Comparison of ENCODE assay signal across 8 cellular contexts in genomic region chr22:50628543-50629134, GRCh38. TPM values are rescaled to one million over a fixed set of nuclear protein-coding genes. Genes with fewer than 3 reads are reported as not detected.
DNase-seq lines count a peak whose midpoint lies in the region; ATAC-seq, FAIRE-seq and TF ChIP-seq lines count a peak whose summit lies in the region.

No MANE protein-coding gene starts in this region.

- H3K9me1 ChIP-seq in K562 (ENCODE audit: control insufficient read depth, insufficient read depth, low read length): no peaks in the 10 kb centered on the region

- CTCF ChIA-PET in K562 (lab: Yijun Ruan, JAX; ENCODE audit: low intra/inter-chr PET ratio): no interaction called here

- no peak overlapping the region for H2BK120ac ChIP-seq in mesendoderm (ENCODE audit: low read depth, low read length)

- H4K20me1 ChIP-seq in K562 (replicated peaks; ENCODE audit: control insufficient read depth, insufficient read depth, low read length): no peaks in the 10 kb centered on the region

- H3K23ac ChIP-seq in mesendoderm (ENCODE audit: low read length): no peak overlapping the region

- no peaks in the 10 kb centered on the region for H3K9me3 ChIP-seq in K562 (replicated peaks; ENCODE audit: control insufficient read depth, insufficient read depth, low read depth, low read length)

- in situ Hi-C loops in K562 (cut with MboI): no loop called here

- peak; percentile 22 for DNase-seq in stimulated activated CD4-positive, alpha-beta T cell treated with anti-CD3 and anti-CD28 coated beads, Interleukin-15, amount 100 ng/mL, for 24 hours
- DNase-seq in stimulated activated CD4-positive, alpha-beta T cell treated with anti-CD3 and anti-CD28 coated beads, Interleukin-4, amount 100 ng/mL, for 4 hours: no peak
- DNase-seq in K562 (ENCODE audit: extremely low read depth in 1 of 4, low spot score in 3 of 4): no peak
- DNase-seq in mesendoderm: no peak
- no peak for DNase-seq in cortex of kidney (lab: John Stamatoyannopoulos, UW)
- no peak for DNase-seq in NCI-H1436 (lab: John Stamatoyannopoulos, UW)
- DNase-seq in SIG-M5 (lab: John Stamatoyannopoulos, UW): no peak

- ATAC-seq in K562 (no peak; the same call in 2 of the 3 replicates), HG03045 (IDR thresholded peaks at IDR 0.05; ENCODE audit: unreplicated experiment) (no peak)

- 22% methylated on average over 11 of the region's 16 CpGs for WGBS in K562 (ENCODE audit: insufficient coverage, low coverage, missing lambda C conversion rate)
- WGBS in mesendoderm (ENCODE audit: extremely low coverage, insufficient coverage, low lambda C conversion rate): 100% methylated on average over 3 of the region's 16 CpGs

- TF ChIP-seq CTCF in K562 (IDR thresholded peaks at IDR 0.05 in 2 of 3, conservative IDR thresholded peaks at IDR 0.05 in 1 of 3; ENCODE audit: insufficient read depth in 2 of 3, low read depth in 1 of 3, low read length in 3 of 3): no peak

- no peak for TF ChIP-seq EP300 in K562 (IDR thresholded peaks at IDR 0.05; ENCODE audit: low read length)

- no peak overlapping the region for H2AK5ac ChIP-seq in mesendoderm (ENCODE audit: low read length)

- H3K9ac ChIP-seq in K562 (ENCODE audit: insufficient read depth in 1 of 2, low read depth in 2 of 2, low read length in 2 of 2) (peak overlapping the region; percentile 64 to 88), mesendoderm (ENCODE audit: low read length) (peak overlapping the region; percentile 80)

- no peaks in the 10 kb centered on the region; a peak in 1 of 5 replicates for H3K27me3 ChIP-seq in K562 (ENCODE audit: control insufficient read depth in 2 of 2, insufficient read depth in 2 of 2, low read length in 2 of 2)
- H3K27me3 ChIP-seq in mesendoderm (ENCODE audit: insufficient read depth, low read length, poor library complexity): no peaks in the 10 kb centered on the region

- peak; percentile 84 for FAIRE-seq in K562 (lab: Jason Lieb, UNC)

- H3K4me2 ChIP-seq in K562 (ENCODE audit: insufficient read depth, low read length): peak overlapping the region; percentile 91
- peak overlapping the region; percentile 66 for H3K4me2 ChIP-seq in mesendoderm (ENCODE audit: low read length)

- H3K36me3 ChIP-seq in K562 (ENCODE audit: control insufficient read depth, insufficient read depth, low read length) (no peaks in the 10 kb centered on the region), mesendoderm (ENCODE audit: control insufficient read depth, insufficient read depth, low read length) (no peaks in the 10 kb centered on the region)

- H4K5ac ChIP-seq in mesendoderm (ENCODE audit: low read length): no peak overlapping the region

- H2AFZ ChIP-seq in K562 (ENCODE audit: low read depth, low read length): peak overlapping the region; percentile 89

- no peak overlapping the region for H2BK15ac ChIP-seq in mesendoderm (replicated peaks; ENCODE audit: low read depth)

- peak overlapping the region; percentile 85 for H3K56ac ChIP-seq in mesendoderm (ENCODE audit: low read length)

- H3K4me3 ChIP-seq in K562 (peak overlapping the region; percentile 76), mesendoderm (ENCODE audit: low read length) (peak overlapping the region; percentile 49)

- no peaks in the 10 kb centered on the region; the same call in 2 of the 3 replicates for H3K79me2 ChIP-seq in K562 (ENCODE audit: control insufficient read depth, insufficient read depth, low read length)
- H3K79me2 ChIP-seq in mesendoderm (ENCODE audit: control insufficient read depth, insufficient read depth, low read length): no peaks in the 10 kb centered on the region

- H3K4me1 ChIP-seq in K562 (replicated peaks in 1 of 2; ENCODE audit: control insufficient read depth in 2 of 2, insufficient read depth in 2 of 2, low read length in 2 of 2): peaks cover 5 to 39% of the 10 kb centered on the region in 2 experiments; a peak in 4 of 5 replicates
- no peaks in the 10 kb centered on the region for H3K4me1 ChIP-seq in mesendoderm (ENCODE audit: control insufficient read depth, low read depth, low read length)

- H3K18ac ChIP-seq in mesendoderm (ENCODE audit: low read length): no peak overlapping the region

- POLR2A ChIA-PET in K562 (lab: Yijun Ruan, JAX): interaction anchor here (0.8 to 1.0 kb wide), 2 partner anchors 14 to 16 kb away, joined by 3 read pairs; no protein-coding TSS in a partner anchor

- H3K79me1 ChIP-seq in mesendoderm (ENCODE audit: low read length): peaks cover 1% of the 10 kb centered on the region

- TF ChIP-seq POLR2A in K562 (conservative IDR thresholded peaks at IDR 0.05): no peak

- intact Hi-C loops in K562 (cut with micrococcal nuclease): no loop called here

- BruUV-seq in K562 (replicated peaks; lab: Mats Ljungman, UMichigan): no TSS peak

- no peak for TF ChIP-seq RAD21 in K562 (CRISPR knock-in tag; conservative IDR thresholded peaks at IDR 0.05 in 1 of 2, IDR thresholded peaks at IDR 0.05 in 1 of 2)

- H4K8ac ChIP-seq in mesendoderm (ENCODE audit: low read depth, low read length): no peak overlapping the region

- peak overlapping the region; percentile 45; the same call in 2 of the 3 replicates for H3K27ac ChIP-seq in K562 (ENCODE audit: extremely low read depth, low read depth, low read length)
- no peak overlapping the region for H3K27ac ChIP-seq in mesendoderm (ENCODE audit: low read depth, low read length)

- no peak overlapping the region for H3K4ac ChIP-seq in mesendoderm (ENCODE audit: low read depth, low read length)

- H2BK5ac ChIP-seq in mesendoderm (ENCODE audit: low read length): peak overlapping the region; percentile 6

RNA-seq across cellular contexts. Expression of gene ARSA, which starts 0.7 kb away (rescaled TPM):
- total RNA-seq in K562 (2011; cell fraction: chromatin; rRNA removed; ENCODE audit: low replicate concordance): 8.9 and 28.8 TPM in 2 replicates
- 26.2 and 28.3 TPM in 2 replicates for total RNA-seq in K562 (2011; cell fraction: nucleolus; rRNA removed)
- 10.3 and 15.7 TPM in 2 replicates for total RNA-seq in K562 (2011; cell fraction: nucleoplasm; rRNA removed)
- total RNA-seq in K562 (2014; rRNA removed) (3.6 and 6.0 TPM in 2 replicates), K562 (2014; rRNA removed; fragmentation: Illumina TruSeq; extraction: Trizol) (0.29 and 0.73 TPM in 2 replicates), K562 (2015; rRNA removed; fragmentation: Illumina TruSeq; extraction: Trizol) (2.3 and 2.5 TPM in 2 replicates), K562 (2021) (10.9 TPM in 2 replicates)
- polyA plus RNA-seq in K562 (2011; rRNA removed) (1.2 and 3.9 TPM in 2 replicates), K562 (2014; fragmentation: Illumina TruSeq; extraction: Trizol) (1.2 and 5.2 TPM in 2 replicates), K562 (2014; fragmentation: Nextera tagmentation; extraction: Ambion mirVana) (under 1 TPM in 1 of 2 experiments, not detected in 1; 0.32 TPM), K562 (2014; rRNA removed) (9.2 and 10.2 TPM in 2 replicates)
- polyA plus RNA-seq in K562 (2011; cell fraction: cytosol; rRNA removed): 1.6 and 3.9 TPM in 2 replicates
- polyA plus RNA-seq in K562 (2011; cell fraction: nucleus; rRNA removed): 22.0 and 41.4 TPM in 2 replicates
- polyA plus RNA-seq in K562 (2012): 6.9 and 25.3 TPM in 2 replicates
- 0.30 and 0.49 TPM in 2 replicates for polyA minus RNA-seq in K562 (2011; rRNA and poly(A)+ RNA removed)
- polyA minus RNA-seq in K562 (2011; cell fraction: cytosol; rRNA and poly(A)+ RNA removed): 0.82 and 1.5 TPM in 2 replicates
- polyA minus RNA-seq in K562 (2011; cell fraction: nucleus; rRNA and poly(A)+ RNA removed): 5.1 and 5.7 TPM in 2 replicates
- 3.3 TPM for polyA plus RNA-seq in mesendoderm (2013, experiment 1 of 2)
- 3.1 TPM for polyA plus RNA-seq in mesendoderm (2013, experiment 2 of 2)

RNA-seq across cellular contexts. Expression of gene MAPK8IP2, which starts 28.0 kb away (rescaled TPM):
- 0.12 TPM in 1 of 2 replicates, not detected in the other for total RNA-seq in K562 (2011; cell fraction: chromatin; rRNA removed; ENCODE audit: low replicate concordance)
- total RNA-seq in K562 (2011; cell fraction: nucleolus; rRNA removed): 0.13 and 0.17 TPM in 2 replicates
- 0.07 and 0.23 TPM in 2 replicates for total RNA-seq in K562 (2011; cell fraction: nucleoplasm; rRNA removed)
- total RNA-seq in K562 (2014; rRNA removed) (0.18 and 0.45 TPM in 2 replicates), K562 (2014; rRNA removed; fragmentation: Illumina TruSeq; extraction: Trizol) (0.04 TPM in 1 of 2 replicates, not detected in the other), K562 (2015; rRNA removed; fragmentation: Illumina TruSeq; extraction: Trizol) (0.04 and 0.07 TPM in 2 replicates), K562 (2021) (0.29 and 0.47 TPM in 2 replicates)
- polyA plus RNA-seq in K562 (2011; rRNA removed) (0.01 and 0.07 TPM in 2 replicates), K562 (2014; fragmentation: Illumina TruSeq; extraction: Trizol) (0.03 and 0.17 TPM in 2 replicates), K562 (2014; fragmentation: Nextera tagmentation; extraction: Ambion mirVana) (not detected), K562 (2014; rRNA removed) (0.12 and 0.18 TPM in 2 replicates)
- polyA plus RNA-seq in K562 (2011; cell fraction: cytosol; rRNA removed): 0.07 and 0.18 TPM in 2 replicates
- polyA plus RNA-seq in K562 (2011; cell fraction: nucleus; rRNA removed): 0.13 and 0.14 TPM in 2 replicates
- polyA plus RNA-seq in K562 (2012): 0.17 and 0.36 TPM in 2 replicates
- polyA minus RNA-seq in K562 (2011; rRNA and poly(A)+ RNA removed): not detected in 2 replicates
- polyA minus RNA-seq in K562 (2011; cell fraction: cytosol; rRNA and poly(A)+ RNA removed): 0.36 TPM in 1 of 2 replicates, not detected in the other
- under 0.01 TPM in 1 of 2 replicates, not detected in the other for polyA minus RNA-seq in K562 (2011; cell fraction: nucleus; rRNA and poly(A)+ RNA removed)
- 0.65 TPM for polyA plus RNA-seq in mesendoderm (2013, experiment 1 of 2)
- 0.83 TPM for polyA plus RNA-seq in mesendoderm (2013, experiment 2 of 2)

RNA-seq across cellular contexts. Expression of gene SHANK3, which starts 44.0 kb away (rescaled TPM):
- 0.21 and 0.37 TPM in 2 replicates for total RNA-seq in K562 (2011; cell fraction: chromatin; rRNA removed; ENCODE audit: low replicate concordance)
- 0.13 and 0.17 TPM in 2 replicates for total RNA-seq in K562 (2011; cell fraction: nucleolus; rRNA removed)
- total RNA-seq in K562 (2011; cell fraction: nucleoplasm; rRNA removed): 0.08 and 0.15 TPM in 2 replicates
- total RNA-seq in K562 (2014; rRNA removed): 0.04 TPM in 1 of 2 replicates, not detected in the other
- total RNA-seq in K562 (2014; rRNA removed; fragmentation: Illumina TruSeq; extraction: Trizol): not detected in 2 replicates
- not detected in 2 replicates for total RNA-seq in K562 (2015; rRNA removed; fragmentation: Illumina TruSeq; extraction: Trizol)
- 0.07 and 0.13 TPM in 2 replicates for total RNA-seq in K562 (2021)
- 0.01 TPM in 2 replicates for polyA plus RNA-seq in K562 (2011; rRNA removed)
- 0.03 TPM in 2 replicates for polyA plus RNA-seq in K562 (2011; cell fraction: cytosol; rRNA removed)
- 0.07 and 0.18 TPM in 2 replicates for polyA plus RNA-seq in K562 (2011; cell fraction: nucleus; rRNA removed)
- 0.01 and 0.04 TPM in 2 replicates for polyA plus RNA-seq in K562 (2012)
- polyA plus RNA-seq in K562 (2014; fragmentation: Illumina TruSeq; extraction: Trizol): not detected in 2 replicates
- not detected for polyA plus RNA-seq in K562 (2014; fragmentation: Nextera tagmentation; extraction: Ambion mirVana)
- polyA plus RNA-seq in K562 (2014; rRNA removed): 0.03 TPM in 1 of 2 replicates, not detected in the other
- not detected in 2 replicates for polyA minus RNA-seq in K562 (2011; rRNA and poly(A)+ RNA removed)
- polyA minus RNA-seq in K562 (2011; cell fraction: cytosol; rRNA and poly(A)+ RNA removed): 0.10 TPM in 1 of 2 replicates, not detected in the other
- under 0.01 and 0.13 TPM in 2 replicates for polyA minus RNA-seq in K562 (2011; cell fraction: nucleus; rRNA and poly(A)+ RNA removed)
- polyA plus RNA-seq in mesendoderm (2013, experiment 1 of 2): 1.2 TPM
- 1.1 TPM for polyA plus RNA-seq in mesendoderm (2013, experiment 2 of 2)

RNA-seq across cellular contexts. Expression of gene CHKB, which starts 46.0 kb away (rescaled TPM):
- 48.4 and 97.8 TPM in 2 replicates for total RNA-seq in K562 (2011; cell fraction: chromatin; rRNA removed; ENCODE audit: low replicate concordance)
- 53.4 and 65.4 TPM in 2 replicates for total RNA-seq in K562 (2011; cell fraction: nucleolus; rRNA removed)
- 51.6 and 55.9 TPM in 2 replicates for total RNA-seq in K562 (2011; cell fraction: nucleoplasm; rRNA removed)
- 11.0 and 14.5 TPM in 2 replicates for total RNA-seq in K562 (2014; rRNA removed)
- 7.7 and 10.3 TPM in 2 replicates for total RNA-seq in K562 (2014; rRNA removed; fragmentation: Illumina TruSeq; extraction: Trizol)
- total RNA-seq in K562 (2015; rRNA removed; fragmentation: Illumina TruSeq; extraction: Trizol): 8.9 and 9.8 TPM in 2 replicates
- total RNA-seq in K562 (2021): 15.2 and 15.9 TPM in 2 replicates
- 16.3 and 24.8 TPM in 2 replicates for polyA plus RNA-seq in K562 (2011; rRNA removed)
- 9.9 and 12.5 TPM in 2 replicates for polyA plus RNA-seq in K562 (2011; cell fraction: cytosol; rRNA removed)
- 89.3 and 120 TPM in 2 replicates for polyA plus RNA-seq in K562 (2011; cell fraction: nucleus; rRNA removed)
- 10.9 and 32.8 TPM in 2 replicates for polyA plus RNA-seq in K562 (2012)
- 14.4 and 16.2 TPM in 2 replicates for polyA plus RNA-seq in K562 (2014; fragmentation: Illumina TruSeq; extraction: Trizol)
- 1 to 10 TPM; 2.7 to 5.3 TPM for polyA plus RNA-seq in K562 (2014; fragmentation: Nextera tagmentation; extraction: Ambion mirVana)
- polyA plus RNA-seq in K562 (2014; rRNA removed): 19.0 and 31.0 TPM in 2 replicates
- polyA minus RNA-seq in K562 (2011; rRNA and poly(A)+ RNA removed): 3.2 and 3.7 TPM in 2 replicates
- 1.8 and 4.8 TPM in 2 replicates for polyA minus RNA-seq in K562 (2011; cell fraction: cytosol; rRNA and poly(A)+ RNA removed)
- polyA minus RNA-seq in K562 (2011; cell fraction: nucleus; rRNA and poly(A)+ RNA removed): 11.0 and 14.1 TPM in 2 replicates
- 28.8 TPM for polyA plus RNA-seq in mesendoderm (2013, experiment 1 of 2)
- polyA plus RNA-seq in mesendoderm (2013, experiment 2 of 2): 29.1 TPM

RNA-seq across cellular contexts. Expression of gene CPT1B, which starts 50.4 kb away (rescaled TPM):
- 40.5 and 66.3 TPM in 2 replicates for total RNA-seq in K562 (2011; cell fraction: chromatin; rRNA removed; ENCODE audit: low replicate concordance)
- total RNA-seq in K562 (2011; cell fraction: nucleolus; rRNA removed): 34.2 and 39.4 TPM in 2 replicates
- total RNA-seq in K562 (2011; cell fraction: nucleoplasm; rRNA removed): 24.4 and 31.9 TPM in 2 replicates
- 1.6 and 1.9 TPM in 2 replicates for total RNA-seq in K562 (2014; rRNA removed)
- 0.61 and 1.8 TPM in 2 replicates for total RNA-seq in K562 (2014; rRNA removed; fragmentation: Illumina TruSeq; extraction: Trizol)
- total RNA-seq in K562 (2015; rRNA removed; fragmentation: Illumina TruSeq; extraction: Trizol): 2.3 and 3.0 TPM in 2 replicates
- 3.8 and 4.0 TPM in 2 replicates for total RNA-seq in K562 (2021)
- polyA plus RNA-seq in K562 (2011; rRNA removed): 3.7 and 7.3 TPM in 2 replicates
- 2.9 and 4.0 TPM in 2 replicates for polyA plus RNA-seq in K562 (2011; cell fraction: cytosol; rRNA removed)
- polyA plus RNA-seq in K562 (2011; cell fraction: nucleus; rRNA removed): 59.6 and 64.2 TPM in 2 replicates
- 5.5 and 18.0 TPM in 2 replicates for polyA plus RNA-seq in K562 (2012)
- 2.0 and 2.6 TPM in 2 replicates for polyA plus RNA-seq in K562 (2014; fragmentation: Illumina TruSeq; extraction: Trizol)
- under 1 TPM; 0.35 to 0.59 TPM for polyA plus RNA-seq in K562 (2014; fragmentation: Nextera tagmentation; extraction: Ambion mirVana)
- polyA plus RNA-seq in K562 (2014; rRNA removed): 6.1 and 6.2 TPM in 2 replicates
- 1.4 and 2.8 TPM in 2 replicates for polyA minus RNA-seq in K562 (2011; rRNA and poly(A)+ RNA removed)
- polyA minus RNA-seq in K562 (2011; cell fraction: cytosol; rRNA and poly(A)+ RNA removed): 0.76 TPM in 1 of 2 replicates, not detected in the other
- 7.1 and 10.0 TPM in 2 replicates for polyA minus RNA-seq in K562 (2011; cell fraction: nucleus; rRNA and poly(A)+ RNA removed)
- polyA plus RNA-seq in mesendoderm (2013, experiment 1 of 2): 11.7 TPM
- 11.4 TPM for polyA plus RNA-seq in mesendoderm (2013, experiment 2 of 2)
